8 cellular contexts compared by ENCODE assay signal in genomic region chr2:73925853-73926492, GRCh38. TPM values are rescaled to one million over a fixed set of nuclear protein-coding genes. Genes with fewer than 3 reads are reported as not detected.
DNase-seq lines count a peak whose midpoint lies in the region; ATAC-seq and TF ChIP-seq lines count a peak whose summit lies in the region.

No MANE protein-coding gene starts in this region.

- no peak overlapping the region for H3K27ac ChIP-seq in HEK293 (ENCODE audit: extremely low read depth, low read depth, low read length)
- H3K27ac ChIP-seq in RWPE2 (ENCODE audit: poor library complexity, severe bottlenecking) = peak overlapping the region; percentile 82

- H3K27me3 ChIP-seq in RWPE2 (ENCODE audit: insufficient read depth, poor library complexity, severe bottlenecking) = no peaks in the 10 kb centered on the region
- H3K27me3 ChIP-seq in skeletal muscle satellite cell (ENCODE audit: control insufficient read depth, insufficient read depth, low read length) = peaks cover 19% of the 10 kb centered on the region

- CTCF ChIA-PET in HEK293 (lab: Yijun Ruan, JAX) = interaction anchor here (0.8 kb wide), 1 partner anchor 30 kb away, joined by 3 read pairs; no protein-coding TSS in a partner anchor

- ATAC-seq in RWPE2 (ENCODE audit: low read depth) (peak; percentile 60), HG03196 (IDR thresholded peaks at IDR 0.05; ENCODE audit: unreplicated experiment) (no peak), GM21390 (IDR thresholded peaks at IDR 0.05; ENCODE audit: unreplicated experiment) (no peak)

- H3K36me3 ChIP-seq in HEK293 (ENCODE audit: control insufficient read depth in 2 of 2, insufficient read depth in 1 of 2, low read length in 2 of 2) = peaks cover 0 to 13% of the 10 kb centered on the region in 2 experiments; a peak in 2 of 3 replicates
- H3K36me3 ChIP-seq in RWPE2 (ENCODE audit: low read depth) = peaks cover 14% of the 10 kb centered on the region
- H3K36me3 ChIP-seq in skeletal muscle satellite cell (ENCODE audit: insufficient read depth, low read length) = no peaks in the 10 kb centered on the region

- POLR2A ChIA-PET in HEK293 (lab: Yijun Ruan, JAX) = no interaction called here

- H3K4me3 ChIP-seq in HEK293 (ENCODE audit: low read depth, low read length) = peak overlapping the region; percentile 22
- peak overlapping the region; percentile 78 for H3K4me3 ChIP-seq in RWPE2 (ENCODE audit: severe bottlenecking)
- H3K4me3 ChIP-seq in fibroblast of pulmonary artery (replicated peaks; ENCODE audit: low read depth, low read length) = peak overlapping the region; percentile 94
- peak overlapping the region; percentile 96 for H3K4me3 ChIP-seq in skeletal muscle satellite cell (ENCODE audit: low read length)

- H3K9me3 ChIP-seq in HEK293 (ENCODE audit: control insufficient read depth, insufficient read depth, low read depth, low read length) = no peaks in the 10 kb centered on the region
- H3K9me3 ChIP-seq in RWPE2 (ENCODE audit: severe bottlenecking) = no peaks in the 10 kb centered on the region
- H3K9me3 ChIP-seq in skeletal muscle satellite cell (replicated peaks; ENCODE audit: low read length) = no peaks in the 10 kb centered on the region

- DNase-seq in RWPE2 (ENCODE audit: low spot score) = no peak
- DNase-seq in fibroblast of pulmonary artery (ENCODE audit: low read depth) = no peak
- DNase-seq in SKM-1 treated with dmso at 0.1 percent for 144 hours (lab: John Stamatoyannopoulos, UW; ENCODE audit: unreplicated experiment) = no peak
- no peak for DNase-seq in DMS153 (lab: John Stamatoyannopoulos, UW)

- peak overlapping the region; percentile 99 for H3K9ac ChIP-seq in skeletal muscle satellite cell (ENCODE audit: low read depth, low read length)

- TF ChIP-seq CTCF in HEK293 (tag by site-specific recombination; IDR thresholded peaks at IDR 0.05) (no peak), RWPE2 (IDR thresholded peaks at IDR 0.05; ENCODE audit: poor library complexity, severe bottlenecking) (no peak), fibroblast of pulmonary artery (IDR thresholded peaks at IDR 0.05; ENCODE audit: low read length, missing control alignments) (no peak)

- peak overlapping the region; percentile 68 for H3K4me2 ChIP-seq in skeletal muscle satellite cell (ENCODE audit: low read length)

- H3K4me1 ChIP-seq in HEK293 (ENCODE audit: control insufficient read depth, insufficient read depth, low read length) (peaks cover 13% of the 10 kb centered on the region), RWPE2 (ENCODE audit: insufficient read depth, poor library complexity, severe bottlenecking) (peaks cover 39% of the 10 kb centered on the region), skeletal muscle satellite cell (ENCODE audit: control insufficient read depth, insufficient read depth, low read length) (peaks cover 27% of the 10 kb centered on the region)

TF ChIP-seq in HEK293, 187 proteins besides CTCF, POLR2A, EP300 and RAD21:
- TF ChIP-seq ZNF843 (tag by site-specific recombination; IDR thresholded peaks at IDR 0.05) (no peak), SCRT2 (tag by site-specific recombination; IDR thresholded peaks at IDR 0.05) (peak; percentile 61), ZNF280D (tag by site-specific recombination; IDR thresholded peaks at IDR 0.05) (no peak), ZNF24 (tag by site-specific recombination; IDR thresholded peaks at IDR 0.05) (no peak)

RNA-seq across cellular contexts. Expression of gene DGUOK, which starts 0.7 kb away (rescaled TPM):
- 55.5 and 60.8 TPM in 2 replicates for total RNA-seq in skeletal muscle satellite cell (2012; rRNA removed)

RNA-seq across cellular contexts. Expression of gene ACTG2, which starts 33.2 kb away (rescaled TPM):
- 0.25 and 1.3 TPM in 2 replicates for total RNA-seq in skeletal muscle satellite cell (2012; rRNA removed)

RNA-seq across cellular contexts. Expression of gene TET3, which starts 58.7 kb away (rescaled TPM):
- 2.3 and 2.6 TPM in 2 replicates for total RNA-seq in skeletal muscle satellite cell (2012; rRNA removed)

Comparison
In these comparisons a context has a peak if more than half of its experiments do, and no peak if none do; other contexts are left out.
1. H3K4me3 ChIP-seq: peak in every context shown above with its lines; median percentile 96 in skeletal muscle satellite cell; 94 in fibroblast of pulmonary artery; 78 in RWPE2; 22 in HEK293.